In genomic region chr10:97647556-97647955, GRCh38 we compare ENCODE assay signal across 14 cellular contexts. TPM values are rescaled to one million over a fixed set of nuclear protein-coding genes. Genes with fewer than 3 reads are reported as not detected.
DNase-seq lines count a peak whose midpoint lies in the region; ATAC-seq and TF ChIP-seq lines count a peak whose summit lies in the region.
"Had no signal": no experiment of that assay in that cellular context is flagged by ENCODE, and none has a peak within 500 bp of the region (broad histone marks: within the 10 kb centered on the region; RNA-seq: fewer than 3 reads in every experiment).

No MANE protein-coding gene starts in this region.

- H3K36me3 ChIP-seq in esophagus (ENCODE audit: control insufficient read depth in 2 of 2, insufficient read depth in 2 of 2, low read length in 1 of 2) (peaks cover 5% of the 10 kb centered on the region in 2 donors), osteoblast (ENCODE audit: insufficient read depth, low read length) (peaks cover 41% of the 10 kb centered on the region)

- no peak for ATAC-seq in GM18505 (IDR thresholded peaks at IDR 0.05; ENCODE audit: unreplicated experiment)
- no peak for ATAC-seq in left colon

- no peak overlapping the region for H2AFZ ChIP-seq in osteoblast (ENCODE audit: low read length)

- H3K9me3 ChIP-seq in esophagus (ENCODE audit: control insufficient read depth in 2 of 2, insufficient read depth in 1 of 2, low read depth in 1 of 2, low read length in 1 of 2) (no peaks in the 10 kb centered on the region), osteoblast (ENCODE audit: low read depth, low read length) (no peaks in the 10 kb centered on the region)

- H3K4me3 ChIP-seq in esophagus (ENCODE audit: low read depth in 1 of 2, low read length in 2 of 2) (no peak overlapping the region), osteoblast (ENCODE audit: insufficient read depth, low read length) (no peak overlapping the region)

- intact Hi-C loops in left colon (cut with DNase I, micrococcal nuclease), result no loop called here

- WGBS in esophagus, 2 donors, result 70 to 84% methylated on average over 1 of the region's 1 CpG

- no peak for TF ChIP-seq CTCF in osteoblast (IDR thresholded peaks at IDR 0.05; ENCODE audit: extremely low read depth, low read depth, low read length)

- DNase-seq in ELR (ENCODE audit: low read depth) (peak; percentile 80), NCI-H226 (peak; percentile 49), osteoblast (ENCODE audit: insufficient read length, low spot score, missing footprints) (peak; percentile 47), NCI-H526 treated with DMSO at 0.1 percent for 48 hours (lab: John Stamatoyannopoulos, UW) (no peak), left colon (no peak), NCI-H187 treated with DMSO at 0.1 percent for 48 hours (lab: John Stamatoyannopoulos, UW) (no peak)
- DNase-seq: activated CD8-positive, alpha-beta memory T cell treated with anti-CD3 and anti-CD28 coated beads for 24 hours; central memory CD4-positive, alpha-beta T cell; DMS79 treated with DMSO at 0.1 percent for 48 hours; occipital lobe; SHP77 treated with DMSO at 0.1 percent for 48 hours had no signal

- no peak for TF ChIP-seq POLR2A in GM18505 (IDR thresholded peaks at IDR 0.05; ENCODE audit: borderline replicate concordance, extremely low read depth, insufficient read depth, insufficient read length)

- peak overlapping the region; percentile 40 for H3K4me2 ChIP-seq in osteoblast (ENCODE audit: insufficient read depth, low read length)

- H3K4me1 ChIP-seq in esophagus (ENCODE audit: control insufficient read depth in 2 of 2, insufficient read depth in 2 of 2, low read length in 1 of 2) (no peaks in the 10 kb centered on the region), osteoblast (ENCODE audit: insufficient read depth, low read length) (peaks cover 45% of the 10 kb centered on the region)

- H3K27ac ChIP-seq in esophagus (ENCODE audit: low read depth in 2 of 2, low read length in 1 of 2), result peak overlapping the region; percentile 45 to 52
- peak overlapping the region; percentile 28 for H3K27ac ChIP-seq in osteoblast (ENCODE audit: low read depth, low read length)

- H3K79me2 ChIP-seq in osteoblast (ENCODE audit: insufficient read depth, low read length), result peaks cover 82% of the 10 kb centered on the region

- H3K27me3 ChIP-seq in esophagus (ENCODE audit: control insufficient read depth in 1 of 2, insufficient read depth in 2 of 2, low read length in 2 of 2), result no peaks in the 10 kb centered on the region
- H3K27me3 ChIP-seq in osteoblast (ENCODE audit: insufficient read depth, low read length), result no peaks in the 10 kb centered on the region

- peaks cover 2% of the 10 kb centered on the region for H4K20me1 ChIP-seq in osteoblast (ENCODE audit: insufficient read depth, low read length)

RNA-seq across cellular contexts. Expression of gene PI4K2A, which starts 7.1 kb away (rescaled TPM):
- polyA plus RNA-seq in esophagus, result 10 to 100 TPM; 11.5 to 19.9 TPM
- 23.5 and 28.9 TPM in 2 replicates for total RNA-seq in osteoblast
- total RNA-seq in left colon, result 10 to 100 TPM in 1 of 2 donors, 1 to 10 TPM in 1; 9.4 to 13.0 TPM

RNA-seq across cellular contexts. Expression of gene MORN4, which starts 14.3 kb away (rescaled TPM):
- 1 to 10 TPM; 1.1 to 1.8 TPM for polyA plus RNA-seq in esophagus
- total RNA-seq in osteoblast, result 4.0 and 7.7 TPM in 2 replicates
- 1 to 10 TPM; 1.3 to 1.6 TPM for total RNA-seq in left colon

RNA-seq across cellular contexts. Expression of gene AVPI1, which starts 39.5 kb away (rescaled TPM):
- polyA plus RNA-seq in esophagus, result 10 to 100 TPM in 1 of 2 donors, 1 to 10 TPM in 1; 9.8 to 15.3 TPM
- total RNA-seq in osteoblast (101 and 105 TPM in 2 replicates), left colon (10 to 100 TPM; 38.7 to 43.8 TPM)

RNA-seq across cellular contexts. Expression of gene C10orf62, which starts 58.0 kb away (rescaled TPM):
- under 1 TPM in 1 of 2 donors, not detected in 1; 0.10 TPM for polyA plus RNA-seq in esophagus
- total RNA-seq in osteoblast (0.29 and 0.36 TPM in 2 replicates), left colon (not detected)
- total RNA-seq: H1, occipital lobe had no signal

Comparison
In these comparisons a context has a peak if more than half of its experiments do, and no peak if none do; other contexts are left out.
1. DNase-seq: peak in ELR (single experiment), NCI-H226 (single experiment) and osteoblast (single experiment); none in NCI-H526 treated with DMSO at 0.1 percent for 48 hours (single experiment), left colon (0 of 2) and NCI-H187 treated with DMSO at 0.1 percent for 48 hours (single experiment).